12 cellular contexts compared by ENCODE assay signal in genomic region chr2:189954989-189955388, GRCh38.
A peak's percentile ranks its signal among the peaks of the same experiment; 100 is the strongest.
DNase-seq lines count a peak whose midpoint lies in the region; ATAC-seq lines count a peak whose summit lies in the region.
"Had no signal": no experiment of that assay in that cellular context is flagged by ENCODE, and none has a peak within 500 bp of the region (broad histone marks: within the 10 kb centered on the region; RNA-seq: fewer than 3 reads in every experiment).

No MANE protein-coding gene starts in this region.

- no peaks in the 10 kb centered on the region for H3K36me3 ChIP-seq in neuronal stem cell (replicated peaks in 1 of 2; ENCODE audit: control insufficient read depth in 2 of 2, insufficient read depth in 2 of 2, low read length in 2 of 2)
- H3K36me3 ChIP-seq: thyroid gland had no signal

- no peak overlapping the region for H3K4ac ChIP-seq in neuronal stem cell (ENCODE audit: low read length)

- ATAC-seq in GM18519 (IDR thresholded peaks at IDR 0.05; ENCODE audit: low FRiP score, unreplicated experiment) = peak; percentile 38
- peak; percentile 46 for ATAC-seq in GM21576 (IDR thresholded peaks at IDR 0.05; ENCODE audit: unreplicated experiment)
- peak; percentile 50 for ATAC-seq in HG03159 (IDR thresholded peaks at IDR 0.05; ENCODE audit: unreplicated experiment)
- ATAC-seq in left cardiac atrium = no peak
- ATAC-seq: activated naive CD8-positive, alpha-beta T cell treated with anti-CD3 and anti-CD28 coated beads, Interleukin-2, amount 50 U/mL, for 24 hours had no signal

- no peak overlapping the region for H2AK5ac ChIP-seq in neuronal stem cell (ENCODE audit: low read depth, low read length)

- no peak overlapping the region for H3K23ac ChIP-seq in neuronal stem cell (ENCODE audit: low read depth, low read length, poor library complexity)

- no peak overlapping the region for H3K4me2 ChIP-seq in neuronal stem cell (ENCODE audit: insufficient read depth, low read length, poor library complexity, severe bottlenecking)

- H2BK5ac ChIP-seq in neuronal stem cell (ENCODE audit: low read length) = no peak overlapping the region

- peak; percentile 97 for DNase-seq in NCI-H526 treated with DMSO at 0.1 percent for 48 hours (lab: John Stamatoyannopoulos, UW)
- DNase-seq in left cardiac atrium = no peak
- DNase-seq in HK-2 (ENCODE audit: unreplicated experiment) = no peak
- DNase-seq in activated T-cell treated with anti-CD3 and anti-CD28 coated beads, Interleukin-2, amount 50 U/mL, for 48 hours = no peak
- DNase-seq in neuronal stem cell (ENCODE audit: low spot score) = no peak
- DNase-seq: activated naive CD8-positive, alpha-beta T cell treated with anti-CD3 and anti-CD28 coated beads, Interleukin-2, amount 50 U/mL, for 24 hours; effector CD4-positive, alpha-beta T cell; NCI-H1694; thyroid gland had no signal

- no peak overlapping the region for H2AFZ ChIP-seq in neuronal stem cell (ENCODE audit: low read length)

- no peak overlapping the region for H3K18ac ChIP-seq in neuronal stem cell (ENCODE audit: low read length)

- H3K27me3 ChIP-seq in neuronal stem cell (ENCODE audit: control insufficient read depth in 3 of 3, insufficient read depth in 3 of 3, low read depth in 1 of 3, low read length in 3 of 3) = no peaks in the 10 kb centered on the region
- H3K27me3 ChIP-seq: thyroid gland had no signal

- intact Hi-C loops in left cardiac atrium (cut with DNase I) = no loop called here

- H3K79me1 ChIP-seq in neuronal stem cell (ENCODE audit: low read depth, low read length) = no peaks in the 10 kb centered on the region

- H4K91ac ChIP-seq in neuronal stem cell (ENCODE audit: low read depth, low read length, poor library complexity) = no peak overlapping the region

- no peaks in the 10 kb centered on the region for H3K9me3 ChIP-seq in neuronal stem cell (replicated peaks in 1 of 2; ENCODE audit: control insufficient read depth in 2 of 2, insufficient read depth in 1 of 2, low read depth in 1 of 2, low read length in 2 of 2)
- H3K9me3 ChIP-seq: thyroid gland had no signal

- no peak overlapping the region for H3K14ac ChIP-seq in neuronal stem cell (ENCODE audit: low read length)

- no peak overlapping the region for H2BK12ac ChIP-seq in neuronal stem cell (ENCODE audit: low read length)

- WGBS in neuronal stem cell (ENCODE audit: extremely low coverage in 2 of 2, insufficient read length in 2 of 2, insufficient replicate concordance in 1 of 2), 2 donors = no CpG with 5 or more reads among the region's 3 CpGs

- H3K4me1 ChIP-seq in neuronal stem cell (ENCODE audit: control insufficient read depth in 2 of 2, insufficient read depth in 1 of 2, low read depth in 1 of 2, low read length in 2 of 2) = no peaks in the 10 kb centered on the region
- H3K4me1 ChIP-seq: thyroid gland had no signal

- no peak overlapping the region for H3K4me3 ChIP-seq in neuronal stem cell (ENCODE audit: low read length in 2 of 2)
- H3K4me3 ChIP-seq: thyroid gland had no signal

- H4K8ac ChIP-seq in neuronal stem cell (ENCODE audit: low read depth, low read length) = no peak overlapping the region

- no peak overlapping the region for H2BK15ac ChIP-seq in neuronal stem cell (ENCODE audit: low read length)

- no peak overlapping the region for H3K27ac ChIP-seq in neuronal stem cell (replicated peaks; ENCODE audit: low read length)
- H3K27ac ChIP-seq: thyroid gland had no signal

- H2BK120ac ChIP-seq in neuronal stem cell (ENCODE audit: low read depth, low read length) = no peak overlapping the region

- H3K9ac ChIP-seq in neuronal stem cell (ENCODE audit: low read depth, low read length, poor library complexity) = no peak overlapping the region

Comparison
In these comparisons a context has a peak if more than half of its experiments do, and no peak if none do; other contexts are left out.
1. ATAC-seq: peak in GM18519 (single experiment), GM21576 (single experiment) and HG03159 (single experiment); none in left cardiac atrium (0 of 2).